1 cellular context compared by ENCODE assay signal in genomic region chr2:99728166-99728565, GRCh38.
TF ChIP-seq lines count a peak whose summit lies in the region.

No MANE protein-coding gene starts in this region.

TF ChIP-seq in GM12878, 131 proteins besides CTCF, POLR2A, EP300 and RAD21 (continued from another document):
- TF ChIP-seq ZNF592 (IDR thresholded peaks at IDR 0.05) (no peak), ATF3 (IDR thresholded peaks at IDR 0.05; ENCODE audit: borderline replicate concordance, extremely low read depth, low read depth, low read length) (no peak), STAT3 (IDR thresholded peaks at IDR 0.05; ENCODE audit: low read depth, low read length) (no peak), LARP7 (IDR thresholded peaks at IDR 0.05) (no peak), CHD4 (IDR thresholded peaks at IDR 0.05) (no peak)
